Comparison of ENCODE assay signal across 8 cellular contexts in genomic region chr10:30163410-30163809, GRCh38.
DNase-seq lines count a peak whose midpoint lies in the region; ATAC-seq and TF ChIP-seq lines count a peak whose summit lies in the region.
"Not testable (repeated sequence)": the region's sequence is repeated elsewhere in the genome, so short reads cannot be mapped to it uniquely, and the experiment has no call there.

No MANE protein-coding gene starts in this region.

- intact Hi-C loops in activated CD4-positive, alpha-beta T cell treated with anti-CD3 and anti-CD28 coated beads, Interleukin-2, amount 10 ng/mL, durations not matched to agents 24 days and 14 days (cut with micrococcal nuclease): not testable (repeated sequence)

- H3K36me3 Mint-ChIP-seq in T-helper 1 cell treated with Interleukin-12 subunit alpha and Interleukin-12 subunit beta and Interleukin-4 antibody, amounts not matched to agents 30 μg/mL and 1 μg/mL, for 36 hours (ENCODE audit: low read depth); activated CD4-positive, alpha-beta T cell treated with anti-CD3 and anti-CD28 coated beads, Interleukin-2, amount 10 ng/mL, durations not matched to agents 24 days and 14 days (ENCODE audit: low read depth); activated T-cell treated with anti-CD3 and anti-CD28 coated beads, Interleukin-2, amount 50 U/mL, for 24 hours (ENCODE audit: low read depth); activated naive CD8-positive, alpha-beta T cell; immature natural killer cell; nephron progenitor cell (ENCODE audit: low read depth): not testable (repeated sequence)

- not testable (repeated sequence) for H3K9me3 Mint-ChIP-seq in T-helper 1 cell treated with Interleukin-12 subunit alpha and Interleukin-12 subunit beta and Interleukin-4 antibody, amounts not matched to agents 30 μg/mL and 1 μg/mL, for 36 hours; activated CD4-positive, alpha-beta T cell treated with anti-CD3 and anti-CD28 coated beads, Interleukin-2, amount 10 ng/mL, durations not matched to agents 24 days and 14 days; activated T-cell treated with anti-CD3 and anti-CD28 coated beads, Interleukin-2, amount 50 U/mL, for 24 hours; activated naive CD8-positive, alpha-beta T cell (ENCODE audit: low read depth); immature natural killer cell; stimulated activated naive CD8-positive, alpha-beta T cell treated with anti-CD3 and anti-CD28 coated beads, Interleukin-15, amount 100 ng/mL, for 72 hours
- H3K9me3 Mint-ChIP-seq in nephron progenitor cell: peaks cover 39% of the 10 kb centered on the region

- peak overlapping the region; percentile 62 for H3K4me3 Mint-ChIP-seq in T-helper 1 cell treated with Interleukin-12 subunit alpha and Interleukin-12 subunit beta and Interleukin-4 antibody, amounts not matched to agents 30 μg/mL and 1 μg/mL, for 36 hours
- H3K4me3 Mint-ChIP-seq in activated CD4-positive, alpha-beta T cell treated with anti-CD3 and anti-CD28 coated beads, Interleukin-2, amount 10 ng/mL, durations not matched to agents 24 days and 14 days: peak overlapping the region; percentile 60
- H3K4me3 Mint-ChIP-seq in activated T-cell treated with anti-CD3 and anti-CD28 coated beads, Interleukin-2, amount 50 U/mL, for 24 hours: peak overlapping the region; percentile 59
- peak overlapping the region; percentile 20 for H3K4me3 Mint-ChIP-seq in activated naive CD8-positive, alpha-beta T cell
- H3K4me3 Mint-ChIP-seq in immature natural killer cell: peak overlapping the region; percentile 45 to 83 (median 65)
- H3K4me3 Mint-ChIP-seq in nephron progenitor cell: not testable (repeated sequence)
- peak overlapping the region; percentile 47 to 70 for H3K4me3 Mint-ChIP-seq in stimulated activated naive CD8-positive, alpha-beta T cell treated with anti-CD3 and anti-CD28 coated beads, Interleukin-15, amount 100 ng/mL, for 72 hours

- not testable (repeated sequence) for ATAC-seq in stimulated activated naive CD8-positive, alpha-beta T cell treated with anti-CD3 and anti-CD28 coated beads, Interleukin-15, amount 100 ng/mL, for 72 hours

- peak; percentile 52 for DNase-seq in KBM-7
- not testable (repeated sequence) for DNase-seq in activated CD4-positive, alpha-beta T cell treated with anti-CD3 and anti-CD28 coated beads, Interleukin-2, amount 10 ng/mL, durations not matched to agents 24 days and 14 days; activated T-cell treated with anti-CD3 and anti-CD28 coated beads, Interleukin-2, amount 50 U/mL, for 24 hours; immature natural killer cell; nephron progenitor cell; stimulated activated naive CD8-positive, alpha-beta T cell treated with anti-CD3 and anti-CD28 coated beads, Interleukin-15, amount 100 ng/mL, for 72 hours

- not testable (repeated sequence) for H3K4me1 Mint-ChIP-seq in T-helper 1 cell treated with Interleukin-12 subunit alpha and Interleukin-12 subunit beta and Interleukin-4 antibody, amounts not matched to agents 30 μg/mL and 1 μg/mL, for 36 hours (ENCODE audit: low read depth); activated CD4-positive, alpha-beta T cell treated with anti-CD3 and anti-CD28 coated beads, Interleukin-2, amount 10 ng/mL, durations not matched to agents 24 days and 14 days; activated T-cell treated with anti-CD3 and anti-CD28 coated beads, Interleukin-2, amount 50 U/mL, for 24 hours (ENCODE audit: low read depth); activated naive CD8-positive, alpha-beta T cell (ENCODE audit: low read depth); stimulated activated naive CD8-positive, alpha-beta T cell treated with anti-CD3 and anti-CD28 coated beads, Interleukin-15, amount 100 ng/mL, for 72 hours
- H3K4me1 Mint-ChIP-seq in immature natural killer cell: peaks cover 7 to 12% of the 10 kb centered on the region in 2 donors
- H3K4me1 Mint-ChIP-seq in nephron progenitor cell: peaks cover 14% of the 10 kb centered on the region

- in situ Hi-C loops in KBM-7 (cut with MboI; ENCODE audit: low pct_unique_long_range_greater_than_20kb, low sequenced_read_pairs): not testable (repeated sequence)

- H3K27me3 Mint-ChIP-seq in T-helper 1 cell treated with Interleukin-12 subunit alpha and Interleukin-12 subunit beta and Interleukin-4 antibody, amounts not matched to agents 30 μg/mL and 1 μg/mL, for 36 hours (ENCODE audit: low read depth): peaks cover 23% of the 10 kb centered on the region
- peaks cover 44% of the 10 kb centered on the region for H3K27me3 Mint-ChIP-seq in activated CD4-positive, alpha-beta T cell treated with anti-CD3 and anti-CD28 coated beads, Interleukin-2, amount 10 ng/mL, durations not matched to agents 24 days and 14 days
- peaks cover 54% of the 10 kb centered on the region for H3K27me3 Mint-ChIP-seq in activated T-cell treated with anti-CD3 and anti-CD28 coated beads, Interleukin-2, amount 50 U/mL, for 24 hours
- H3K27me3 Mint-ChIP-seq in activated naive CD8-positive, alpha-beta T cell: peaks cover 25% of the 10 kb centered on the region
- H3K27me3 Mint-ChIP-seq in immature natural killer cell (ENCODE audit: low read depth in 3 of 3): peaks cover 0 to 37% (median 8%) of the 10 kb centered on the region in 3 donors
- H3K27me3 Mint-ChIP-seq in nephron progenitor cell (ENCODE audit: low read depth, poor library complexity): not testable (repeated sequence)
- peaks cover 50% of the 10 kb centered on the region for H3K27me3 Mint-ChIP-seq in stimulated activated naive CD8-positive, alpha-beta T cell treated with anti-CD3 and anti-CD28 coated beads, Interleukin-15, amount 100 ng/mL, for 72 hours

- H3K27ac Mint-ChIP-seq in T-helper 1 cell treated with Interleukin-12 subunit alpha and Interleukin-12 subunit beta and Interleukin-4 antibody, amounts not matched to agents 30 μg/mL and 1 μg/mL, for 36 hours; activated CD4-positive, alpha-beta T cell treated with anti-CD3 and anti-CD28 coated beads, Interleukin-2, amount 10 ng/mL, durations not matched to agents 24 days and 14 days; activated T-cell treated with anti-CD3 and anti-CD28 coated beads, Interleukin-2, amount 50 U/mL, for 24 hours; activated naive CD8-positive, alpha-beta T cell; immature natural killer cell: not testable (repeated sequence)
- H3K27ac Mint-ChIP-seq in nephron progenitor cell: peak overlapping the region; percentile 81
- peak overlapping the region in 1 of 2 donors; percentile 19 for H3K27ac Mint-ChIP-seq in stimulated activated naive CD8-positive, alpha-beta T cell treated with anti-CD3 and anti-CD28 coated beads, Interleukin-15, amount 100 ng/mL, for 72 hours

- not testable (repeated sequence) for TF ChIP-seq CTCF in nephron progenitor cell (IDR thresholded peaks at IDR 0.05)
